ENCODE assay signal across 26 cellular contexts in genomic region chr13:80497439-80497838, GRCh38.
"Had no signal": no experiment of that assay in that cellular context is flagged by ENCODE, and none has a peak within 500 bp of the region (broad histone marks: within the 10 kb centered on the region; RNA-seq: fewer than 3 reads in every experiment).

No MANE protein-coding gene starts in this region.

- H3K9me3 ChIP-seq: ovary, prostate gland, right atrium auricular region, right lobe of liver, sigmoid colon, stomach, thoracic aorta, thyroid gland, transverse colon, upper lobe of right lung, uterus had no signal

- H3K4me3 ChIP-seq: neural progenitor cell, ovary, prostate gland, right atrium auricular region, right lobe of liver, sigmoid colon, stomach, thoracic aorta, thyroid gland, transverse colon, upper lobe of right lung, uterus had no signal

- H3K27me3 ChIP-seq: neural progenitor cell, ovary, right atrium auricular region, right lobe of liver, sigmoid colon, stomach, thyroid gland, transverse colon, upper lobe of right lung, uterus had no signal

- H3K4me1 ChIP-seq: neural progenitor cell, parathyroid adenoma, prostate gland, right lobe of liver, sigmoid colon, stomach, thyroid gland, transverse colon, upper lobe of right lung, uterus had no signal

- ATAC-seq: naive thymus-derived CD4-positive, alpha-beta T cell; natural killer cell; right lobe of liver; stimulated activated effector memory CD8-positive, alpha-beta T cell treated with anti-CD3 and anti-CD28 coated beads, Interleukin-12 subunit alpha, Interleukin-12 subunit beta, amount 100 ng/mL, for 72 hours; stimulated activated naive B cell treated with anti-CD40 and anti-IgM and Interleukin-4, amounts not matched to agents 10 μg/mL and 1 μg/mL and 100 μg/mL, for 72 hours; upper lobe of right lung had no signal

- DNase-seq: naive thymus-derived CD4-positive, alpha-beta T cell; natural killer cell; occipital lobe; ovary; posterior cingulate gyrus; retina; right lobe of liver; sigmoid colon; small intestine; stimulated activated CD4-positive, alpha-beta T cell treated with anti-CD3 and anti-CD28 coated beads, Interleukin-15, amount 100 ng/mL, for 24 hours; stimulated activated CD4-positive, alpha-beta T cell treated with anti-CD3 and anti-CD28 coated beads, Interleukin-2, amount 100 ng/mL, for 24 hours; stimulated activated CD4-positive, alpha-beta T cell treated with anti-CD3 and anti-CD28 coated beads, Interleukin-2, amount 100 ng/mL, for 48 hours; stimulated activated CD4-positive, alpha-beta T cell treated with anti-CD3 and anti-CD28 coated beads, Interleukin-4, amount 100 ng/mL, for 24 hours; stimulated activated naive B cell treated with anti-CD40 and anti-IgM and Interleukin-4, amounts not matched to agents 10 μg/mL and 1 μg/mL and 100 μg/mL, for 72 hours; stimulated activated naive CD4-positive, alpha-beta T cell treated with Interleukin-2 at 50 U/mL for 16 hours; stomach; thyroid gland; transverse colon; upper lobe of right lung; uterus had no signal

- H3K36me3 ChIP-seq: neural progenitor cell, ovary, prostate gland, right atrium auricular region, right lobe of liver, sigmoid colon, stomach, thoracic aorta, thyroid gland, transverse colon, upper lobe of right lung, uterus had no signal
